Comparison of ENCODE assay signal across 24 cellular contexts in the genomic region with DNA sequence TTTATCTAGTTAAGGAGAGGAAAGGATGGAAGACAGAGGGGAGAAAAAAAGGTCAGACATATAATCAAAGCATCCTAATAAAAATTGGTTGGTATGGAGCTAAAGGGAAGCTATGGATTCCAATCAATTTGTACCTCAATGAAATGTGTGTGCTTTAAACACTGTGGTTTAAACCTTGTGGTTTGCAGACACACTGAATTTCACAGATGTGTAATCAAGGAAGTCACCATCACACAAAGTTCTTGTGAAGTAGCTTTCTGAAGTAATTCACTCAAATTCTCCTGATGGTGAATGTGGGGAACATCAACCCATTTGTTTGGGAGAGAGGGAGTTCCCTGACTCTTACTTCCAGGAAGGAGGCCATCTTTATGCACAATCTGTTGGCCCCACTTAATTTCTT.
DNase-seq lines count a peak whose midpoint lies in the region; ATAC-seq, FAIRE-seq and TF ChIP-seq lines count a peak whose summit lies in the region.
"Had no signal": no experiment of that assay in that cellular context is flagged by ENCODE, and none has a peak within 500 bp of the region (broad histone marks: within the 10 kb centered on the region; RNA-seq: fewer than 3 reads in every experiment).

No MANE protein-coding gene starts in this region.

- H3K36me3 ChIP-seq in WERI-Rb-1 (no peaks in the 10 kb centered on the region), colonic mucosa (no peaks in the 10 kb centered on the region)

- H3K4me1 ChIP-seq in colonic mucosa: no peaks in the 10 kb centered on the region
- H3K4me1 ChIP-seq: psoas muscle had no signal

- DNase-seq in AG10803 (ENCODE audit: low read depth) (peak; percentile 27), H54 (ENCODE audit: insufficient read length, low spot score) (no peak), fibroblast of peridontal ligament (ENCODE audit: extremely low read depth) (peak; percentile 27), WERI-Rb-1 (no peak), colonic mucosa (no peak)
- DNase-seq: activated CD4-positive, alpha-beta T cell treated with anti-CD3 and anti-CD28 coated beads, Interleukin-2, amount 50 U/mL, for 1 hour; CD4-positive, alpha-beta T cell; dorsolateral prefrontal cortex; islet precursor cell; NCI-H1105 treated with DMSO at 0.1 percent for 48 hours; NCI-H2029 treated with DMSO at 0.1 percent for 48 hours; NCI-H345; PC-9; psoas muscle; stimulated activated naive B cell treated with anti-CD40 and anti-IgM and Interleukin-4, amounts not matched to agents 10 μg/mL and 1 μg/mL and 100 μg/mL, for 72 hours; T-helper 17 cell had no signal

- H3K4me3 ChIP-seq in AG10803 (ENCODE audit: low read length): no peak overlapping the region
- no peak overlapping the region for H3K4me3 ChIP-seq in WERI-Rb-1 (ENCODE audit: low read depth, low read length)
- no peak overlapping the region for H3K4me3 ChIP-seq in colonic mucosa
- H3K4me3 ChIP-seq: dorsolateral prefrontal cortex, mucosa of descending colon, PC-9, psoas muscle had no signal

- no peak overlapping the region for H3K27ac ChIP-seq in WERI-Rb-1
- H3K27ac ChIP-seq in colonic mucosa: no peak overlapping the region
- H3K27ac ChIP-seq: dorsolateral prefrontal cortex, epithelial cell of prostate, PC-9, psoas muscle had no signal

- TF ChIP-seq CTCF in AG10803 (conservative IDR thresholded peaks at IDR 0.05; ENCODE audit: low read length) (no peak), WERI-Rb-1 (IDR thresholded peaks at IDR 0.05; ENCODE audit: low read depth, low read length) (no peak), colonic mucosa (IDR thresholded peaks at IDR 0.05) (no peak)

- H3K4me3 Mint-ChIP-seq in T-helper 1 cell treated with Interleukin-12 subunit alpha and Interleukin-12 subunit beta and Interleukin-4 antibody, amounts not matched to agents 30 μg/mL and 1 μg/mL, for 36 hours: peak overlapping the region; percentile 26
- H3K4me3 Mint-ChIP-seq: CD4-positive, alpha-beta T cell; neural crest cell; stimulated activated naive B cell treated with anti-CD40 and anti-IgM and Interleukin-4, amounts not matched to agents 10 μg/mL and 1 μg/mL and 100 μg/mL, for 72 hours; T-helper 17 cell had no signal

- H3K36me3 Mint-ChIP-seq in T-helper 1 cell treated with Interleukin-12 subunit alpha and Interleukin-12 subunit beta and Interleukin-4 antibody, amounts not matched to agents 30 μg/mL and 1 μg/mL, for 36 hours (ENCODE audit: low read depth): no peaks in the 10 kb centered on the region
- H3K36me3 Mint-ChIP-seq: stimulated activated naive B cell treated with anti-CD40 and anti-IgM and Interleukin-4, amounts not matched to agents 10 μg/mL and 1 μg/mL and 100 μg/mL, for 72 hours had no signal

- peaks cover 4% of the 10 kb centered on the region for H3K9me3 Mint-ChIP-seq in T-helper 1 cell treated with Interleukin-12 subunit alpha and Interleukin-12 subunit beta and Interleukin-4 antibody, amounts not matched to agents 30 μg/mL and 1 μg/mL, for 36 hours
- H3K9me3 Mint-ChIP-seq: CD4-positive, alpha-beta T cell; stimulated activated naive B cell treated with anti-CD40 and anti-IgM and Interleukin-4, amounts not matched to agents 10 μg/mL and 1 μg/mL and 100 μg/mL, for 72 hours had no signal

- ATAC-seq in HG02884 (IDR thresholded peaks at IDR 0.05; ENCODE audit: unreplicated experiment) (no peak), HG03432 (IDR thresholded peaks at IDR 0.05; ENCODE audit: unreplicated experiment) (no peak)
- ATAC-seq: psoas muscle; stimulated activated naive B cell treated with anti-CD40 and anti-IgM and Interleukin-4, amounts not matched to agents 10 μg/mL and 1 μg/mL and 100 μg/mL, for 72 hours; T-helper 17 cell had no signal

- no peak overlapping the region for H3K9ac ChIP-seq in colonic mucosa (ENCODE audit: low read depth in 2 of 2, low read length in 2 of 2)

- peaks cover 10% of the 10 kb centered on the region for H3K27me3 Mint-ChIP-seq in T-helper 1 cell treated with Interleukin-12 subunit alpha and Interleukin-12 subunit beta and Interleukin-4 antibody, amounts not matched to agents 30 μg/mL and 1 μg/mL, for 36 hours (ENCODE audit: low read depth)
- H3K27me3 Mint-ChIP-seq: CD4-positive, alpha-beta T cell; T-helper 17 cell had no signal

- peaks cover 12% of the 10 kb centered on the region for H3K4me1 Mint-ChIP-seq in T-helper 1 cell treated with Interleukin-12 subunit alpha and Interleukin-12 subunit beta and Interleukin-4 antibody, amounts not matched to agents 30 μg/mL and 1 μg/mL, for 36 hours (ENCODE audit: low read depth)

- intact Hi-C loops in colonic mucosa (cut with DNase I): no loop called here

- no peak for TF ChIP-seq POLR2A in H54 (IDR thresholded peaks at IDR 0.05; ENCODE audit: low read depth, low read length)

- no peak overlapping the region for H3K27ac Mint-ChIP-seq in T-helper 1 cell treated with Interleukin-12 subunit alpha and Interleukin-12 subunit beta and Interleukin-4 antibody, amounts not matched to agents 30 μg/mL and 1 μg/mL, for 36 hours
- H3K27ac Mint-ChIP-seq: CD4-positive, alpha-beta T cell; stimulated activated naive B cell treated with anti-CD40 and anti-IgM and Interleukin-4, amounts not matched to agents 10 μg/mL and 1 μg/mL and 100 μg/mL, for 72 hours; T-helper 17 cell had no signal

- peak; percentile 66 for FAIRE-seq in H54 (lab: Jason Lieb, UNC)
- FAIRE-seq: frontal cortex, G401.6 had no signal

- H3K9me3 ChIP-seq in WERI-Rb-1 (ENCODE audit: severe bottlenecking): no peaks in the 10 kb centered on the region
- no peaks in the 10 kb centered on the region for H3K9me3 ChIP-seq in colonic mucosa
- H3K9me3 ChIP-seq: mucosa of descending colon, psoas muscle had no signal

- H3K27me3 ChIP-seq in WERI-Rb-1 (ENCODE audit: insufficient read depth, low read depth, severe bottlenecking) (no peaks in the 10 kb centered on the region), colonic mucosa (no peaks in the 10 kb centered on the region)
- H3K27me3 ChIP-seq: dorsolateral prefrontal cortex had no signal

Comparison
In these comparisons a context has a peak if more than half of its experiments do, and no peak if none do; other contexts are left out.
1. DNase-seq: peak in AG10803 (single experiment) and fibroblast of peridontal ligament (single experiment); none in H54 (single experiment), WERI-Rb-1 (single experiment) and colonic mucosa (single experiment).